In the genomic region with DNA sequence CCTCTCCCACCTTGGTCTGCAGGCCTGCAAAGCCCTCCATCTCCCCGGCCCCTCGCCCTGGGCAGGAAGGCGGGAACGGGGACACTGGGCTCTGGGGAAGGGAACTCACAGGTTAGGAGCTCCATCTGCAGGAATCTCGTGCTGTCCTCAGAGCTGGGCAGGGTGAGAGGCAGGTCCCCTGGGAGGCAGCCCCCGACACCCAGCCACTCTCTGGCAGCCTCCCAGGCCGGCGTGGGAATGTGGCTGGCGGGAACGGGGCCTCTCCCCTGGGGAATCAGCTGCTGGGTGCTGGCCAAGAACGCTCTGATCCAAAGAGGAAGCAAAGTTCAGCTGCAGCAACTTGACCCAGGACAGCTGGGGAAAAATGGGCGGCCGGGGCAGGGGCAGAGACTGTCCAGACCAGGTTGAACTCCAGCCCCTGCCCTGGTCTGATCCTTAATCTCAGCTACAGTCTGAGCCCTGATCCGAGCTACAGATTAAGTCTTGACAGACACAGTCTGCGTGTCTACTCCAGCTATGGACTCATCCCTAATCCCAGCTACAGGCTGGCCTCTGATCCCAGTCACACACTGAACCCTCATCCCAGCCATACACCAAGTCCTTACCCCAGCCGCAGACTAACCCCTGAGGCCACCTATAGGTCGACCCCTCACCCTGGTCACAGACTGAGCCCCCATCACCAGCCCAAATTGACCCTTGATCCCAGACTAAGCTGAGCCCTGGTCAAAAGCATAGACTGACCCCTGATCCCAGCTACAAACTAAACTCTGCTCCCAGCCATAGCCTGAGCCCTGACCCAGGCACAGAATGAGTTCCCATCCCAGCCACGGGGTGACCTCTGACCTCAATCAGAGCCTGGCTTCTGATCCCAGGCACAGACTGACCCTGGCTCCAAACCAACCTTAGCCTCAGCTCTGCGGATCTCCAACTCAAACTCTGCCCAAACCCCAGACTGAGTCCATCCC, we compare ENCODE assay signal across 1 cellular context.
TF ChIP-seq lines count a peak whose summit lies in the region.

No MANE protein-coding gene starts in this region.

TF ChIP-seq in H1, 55 proteins besides CTCF, POLR2A, EP300 and RAD21 (continued from another document):
- TF ChIP-seq, protein P1, sequence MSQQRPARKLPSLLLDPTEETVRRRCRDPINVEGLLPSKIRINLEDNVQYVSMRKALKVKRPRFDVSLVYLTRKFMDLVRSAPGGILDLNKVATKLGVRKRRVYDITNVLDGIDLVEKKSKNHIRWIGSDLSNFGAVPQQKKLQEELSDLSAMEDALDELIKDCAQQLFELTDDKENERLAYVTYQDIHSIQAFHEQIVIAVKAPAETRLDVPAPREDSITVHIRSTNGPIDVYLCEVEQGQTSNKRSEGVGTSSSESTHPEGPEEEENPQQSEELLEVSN (IDR thresholded peaks at IDR 0.05): peak; percentile 62; the same call in 1 of the 2 replicates
